31 cellular contexts compared by ENCODE assay signal in the genomic region with DNA sequence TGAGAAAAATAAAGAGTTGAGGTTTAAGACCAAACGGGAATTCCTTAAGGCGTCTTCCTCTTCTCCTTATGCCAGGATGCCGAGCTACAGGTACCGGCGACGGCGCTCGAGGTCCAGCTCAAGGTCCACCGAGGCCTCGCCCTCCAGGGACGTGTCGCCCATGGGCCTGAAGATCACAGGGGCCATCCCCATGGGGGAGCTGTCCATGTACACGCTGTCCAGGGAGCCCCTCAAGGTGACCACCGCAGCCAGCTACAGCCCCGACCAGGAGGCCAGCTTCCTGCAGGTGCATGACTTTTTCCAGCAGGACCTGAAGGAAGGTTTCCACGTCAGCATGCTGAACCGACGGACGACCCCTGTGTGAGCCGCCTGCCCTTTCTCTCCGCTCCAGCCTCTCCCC. TPM values are rescaled to one million over a fixed set of nuclear protein-coding genes. Genes with fewer than 3 reads are reported as not detected.
"Had no signal": no experiment of that assay in that cellular context is flagged by ENCODE, and none has a peak within 500 bp of the region (broad histone marks: within the 10 kb centered on the region; RNA-seq: fewer than 3 reads in every experiment).

No MANE protein-coding gene starts in this region.

- H3K27ac ChIP-seq: ovary, parathyroid adenoma, psoas muscle, right lobe of liver, skin epidermis, spleen, suprapubic skin, testis, tibial artery, transverse colon, upper lobe of right lung, uterus had no signal

- H3K4me2 ChIP-seq: smooth muscle cell had no signal

- H3K27me3 ChIP-seq: ovary, right lobe of liver, suprapubic skin, testis, tibial artery, transverse colon, upper lobe of right lung, uterus had no signal

- H3K9me3 ChIP-seq: ovary, psoas muscle, right lobe of liver, spleen, suprapubic skin, testis, tibial artery, transverse colon, upper lobe of right lung, uterus had no signal

- ATAC-seq: naive thymus-derived CD8-positive, alpha-beta T cell; natural killer cell treated with Interleukin-12 subunit alpha and Interleukin-12 subunit beta and Interleukin-15 and Interleukin-18, amount 100 ng/mL, for 72 hours; psoas muscle; right cardiac atrium; right lobe of liver; stimulated activated memory B cell treated with anti-CD40 and anti-IgM and Interleukin-4, amounts not matched to agents 10 μg/mL and 1 μg/mL and 100 μg/mL, for 72 hours; stimulated activated naive CD8-positive, alpha-beta T cell treated with anti-CD3 and anti-CD28 coated beads, Interleukin-15, amount 100 ng/mL, for 72 hours; stimulated activated naive CD8-positive, alpha-beta T cell treated with anti-CD3 and anti-CD28 coated beads, Interleukin-15, Interleukin-2, amounts not matched to agents 100 U/mL and 50 U/mL, for 24 hours; upper lobe of right lung had no signal

- H3K9ac ChIP-seq: parathyroid adenoma had no signal

- H3K4me3 ChIP-seq: ovary, psoas muscle, right lobe of liver, skin epidermis, smooth muscle cell, spleen, suprapubic skin, testis, tibial artery, transverse colon, upper lobe of right lung, uterus had no signal

- H3K79me2 ChIP-seq: parathyroid adenoma had no signal

- H3K36me3 ChIP-seq: ovary, right lobe of liver, spleen, suprapubic skin, tibial artery, transverse colon, upper lobe of right lung, uterus had no signal

- DNase-seq: naive thymus-derived CD8-positive, alpha-beta T cell; nephron progenitor cell; occipital lobe; ovary; right cardiac atrium; right lobe of liver; spleen; stimulated activated CD4-positive, alpha-beta T cell treated with anti-CD3 and anti-CD28 coated beads, Interleukin-12 subunit alpha, Interleukin-12 subunit beta, amount 100 ng/mL, for 4 hours; stimulated activated CD4-positive, alpha-beta T cell treated with anti-CD3 and anti-CD28 coated beads, Interleukin-1b, Interleukin-23, amount 100 ng/mL, for 48 hours; stimulated activated CD4-positive, alpha-beta T cell treated with anti-CD3 and anti-CD28 coated beads, Interleukin-4, amount 100 ng/mL, for 1 hour; stimulated activated CD4-positive, alpha-beta T cell treated with anti-CD3 and anti-CD28 coated beads, Interleukin-4, amount 100 ng/mL, for 4 hours; stimulated activated CD8-positive, alpha-beta memory T cell treated with anti-CD3 and anti-CD28 coated beads, Interleukin-4, amount 100 ng/mL, for 48 hours; stimulated activated naive CD4-positive, alpha-beta T cell; stimulated activated naive CD8-positive, alpha-beta T cell treated with anti-CD3 and anti-CD28 coated beads, Interleukin-15, amount 100 ng/mL, for 72 hours; stimulated activated naive CD8-positive, alpha-beta T cell treated with anti-CD3 and anti-CD28 coated beads, Interleukin-15, Interleukin-2, amounts not matched to agents 100 U/mL and 50 U/mL, for 24 hours; substantia nigra; testis; tibial artery; transverse colon; upper lobe of right lung; uterus had no signal

- H2AFZ ChIP-seq: parathyroid adenoma had no signal

- H3K4me1 ChIP-seq: parathyroid adenoma, psoas muscle, right lobe of liver, spleen, suprapubic skin, testis, tibial artery, upper lobe of right lung, uterus had no signal

RNA-seq across cellular contexts. Expression of a gene that starts 13.7 kb away (rescaled TPM):
- total RNA-seq: naive thymus-derived CD8-positive, alpha-beta T cell; natural killer cell treated with Interleukin-12 subunit alpha and Interleukin-12 subunit beta and Interleukin-15 and Interleukin-18, amount 100 ng/mL, for 72 hours; osteoblast; renal cortical epithelial cell; right cardiac atrium; right lobe of liver; smooth muscle cell; spleen; suprapubic skin; testis; transverse colon; upper lobe of right lung; uterus had no signal
- polyA plus RNA-seq: naive thymus-derived CD8-positive, alpha-beta T cell; ovary; right cardiac atrium; smooth muscle cell; spleen; urinary bladder had no signal
